ENCODE assay signal across 8 cellular contexts in the genomic region with DNA sequence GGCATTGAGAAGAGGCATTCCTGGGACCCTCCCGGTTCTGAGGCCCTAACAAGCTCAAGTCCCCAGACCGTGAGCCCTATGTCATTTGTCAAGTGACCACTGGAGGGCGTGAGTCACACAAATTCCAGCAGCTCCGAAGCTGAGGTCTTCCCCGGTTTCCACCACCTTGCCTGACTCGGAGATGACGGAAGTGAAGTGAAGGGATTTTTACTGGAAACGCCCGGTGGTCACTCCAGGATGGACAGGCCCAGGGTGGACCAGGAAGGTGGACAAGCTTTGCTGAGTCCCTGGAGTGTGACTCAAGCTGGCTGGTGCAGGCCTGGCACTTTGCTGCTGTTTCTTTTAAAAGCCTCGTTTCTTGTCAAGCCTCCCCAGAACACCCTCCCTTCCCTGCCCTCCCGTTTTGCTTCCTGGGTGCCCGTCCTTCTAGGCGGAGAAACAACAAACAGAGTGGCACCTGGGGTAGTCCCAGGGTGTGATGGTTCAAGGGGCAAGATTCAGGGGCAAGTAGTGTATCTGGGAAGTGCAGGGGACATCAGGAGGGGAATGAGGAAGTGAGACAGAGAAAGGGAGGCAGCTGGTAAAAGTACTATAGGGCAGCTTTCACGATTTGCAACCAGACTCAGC.
A peak's percentile ranks its signal among the peaks of the same experiment; 100 is the strongest.
DNase-seq lines count a peak whose midpoint lies in the region; ATAC-seq lines count a peak whose summit lies in the region.

No MANE protein-coding gene starts in this region.

- no peak overlapping the region for H3K27ac ChIP-seq in ACC112 (ENCODE audit: low read depth, low read length)

- no peaks in the 10 kb centered on the region for H3K36me3 ChIP-seq in ACC112 (ENCODE audit: insufficient read depth, low read length)

- H3K79me2 ChIP-seq in ACC112 (ENCODE audit: control insufficient read depth, insufficient read depth, low read length, unreplicated experiment) = no peaks in the 10 kb centered on the region

- H3K4me3 ChIP-seq in ACC112 (ENCODE audit: low read depth, low read length) = peak overlapping the region; percentile 47

- ATAC-seq in GM18861 (IDR thresholded peaks at IDR 0.05; ENCODE audit: unreplicated experiment) (peak; percentile 37), HG03460 (IDR thresholded peaks at IDR 0.05; ENCODE audit: unreplicated experiment) (peak; percentile 57)

- peak overlapping the region; percentile 60 for H2AFZ ChIP-seq in ACC112 (ENCODE audit: low read length, unreplicated experiment)

- H3K4me1 ChIP-seq in ACC112 (ENCODE audit: control insufficient read depth, insufficient read depth, low read length, unreplicated experiment) = peaks cover 10% of the 10 kb centered on the region

- DNase-seq in NCI-H69 (lab: John Stamatoyannopoulos, UW) (peak; percentile 90), medulla oblongata (ENCODE audit: extremely low spot score) (peak; percentile 94)
- peak; percentile 85 to 87 for DNase-seq in activated CD4-positive, alpha-beta T cell treated with anti-CD3 and anti-CD28 coated beads, Interleukin-2, amount 50 U/mL, for 48 hours
- peak; percentile 74 for DNase-seq in effector CD4-positive, alpha-beta T cell
- peak; percentile 60 to 70 (median 63) for DNase-seq in stimulated activated CD4-positive, alpha-beta T cell treated with anti-CD3 and anti-CD28 coated beads, TNF-alpha, amount 100 ng/mL, for 4 hours (ENCODE audit: low read depth in 3 of 3)

- H3K27me3 ChIP-seq in ACC112 (ENCODE audit: insufficient read depth, low read length) = no peaks in the 10 kb centered on the region
